In the genomic region with DNA sequence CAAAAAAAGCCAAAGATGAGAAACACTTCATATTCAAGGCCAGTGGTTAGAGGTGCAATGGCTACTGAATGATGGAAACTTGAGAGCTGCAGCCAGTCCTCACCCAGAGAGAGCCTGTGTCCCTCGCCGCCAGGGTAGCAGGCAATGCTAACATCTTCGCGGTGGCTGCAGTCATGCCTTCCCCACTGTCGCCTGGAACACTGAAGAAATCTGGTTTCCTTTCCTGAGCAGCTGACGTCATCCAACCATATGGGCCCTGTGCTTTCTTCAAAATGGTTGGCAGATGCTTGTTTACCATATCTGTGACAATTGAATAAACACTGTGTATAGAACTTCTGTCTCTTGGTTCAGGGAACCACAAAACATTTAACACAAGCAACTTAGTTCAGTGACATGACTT, we compare ENCODE assay signal across 26 cellular contexts. TPM values are rescaled to one million over a fixed set of nuclear protein-coding genes. Genes with fewer than 3 reads are reported as not detected.
A peak's percentile ranks its signal among the peaks of the same experiment; 100 is the strongest.
DNase-seq lines count a peak whose midpoint lies in the region; ATAC-seq and TF ChIP-seq lines count a peak whose summit lies in the region.
"Had no signal": no experiment of that assay in that cellular context is flagged by ENCODE, and none has a peak within 500 bp of the region (broad histone marks: within the 10 kb centered on the region; RNA-seq: fewer than 3 reads in every experiment).

No MANE protein-coding gene starts in this region.

- TF ChIP-seq CTCF in right atrium auricular region (IDR thresholded peaks at IDR 0.05): no peak
- TF ChIP-seq CTCF in WERI-Rb-1 (IDR thresholded peaks at IDR 0.05; ENCODE audit: low read depth, low read length): no peak
- no peak for TF ChIP-seq CTCF in upper lobe of left lung (IDR thresholded peaks at IDR 0.05)

- peak; percentile 45 for DNase-seq in Right ventricle myocardium inferior (ENCODE audit: missing footprints)
- no peak for DNase-seq in right atrium auricular region (ENCODE audit: low spot score)
- DNase-seq in NCI-H2171 treated with DMSO at 0.1 percent for 48 hours (lab: John Stamatoyannopoulos, UW): peak; percentile 77
- DNase-seq in cerebellum (ENCODE audit: low spot score): peak; percentile 31
- DNase-seq in WERI-Rb-1: no peak
- DNase-seq in upper lobe of left lung: no peak
- DNase-seq: 8988T; activated CD4-positive, alpha-beta T cell treated with anti-CD3 and anti-CD28 coated beads, Interleukin-2, amount 10 ng/mL, durations not matched to agents 7 days and 5 days; activated naive CD4-positive, alpha-beta T cell treated with anti-CD3 and anti-CD28 coated beads, Interleukin-2, amount 50 U/mL, for 16 hours; anterior cingulate cortex; CD8-positive, alpha-beta T cell; dermis blood vessel endothelial cell; kidney glomerular epithelial cell; mammary epithelial cell; NCI-H1092 treated with DMSO at 0.1 percent for 48 hours; NCI-H526; nucleus accumbens; SK-N-SH; small intestine; stimulated activated CD4-positive, alpha-beta T cell treated with anti-CD3 and anti-CD28 coated beads, Interleukin-1b, Interleukin-23, amount 100 ng/mL, for 48 hours; T-helper 2 cell had no signal

- peak overlapping the region; percentile 37 for H2AFZ ChIP-seq in neuron (ENCODE audit: low read depth, low read length)

- no peaks in the 10 kb centered on the region for H3K27me3 ChIP-seq in right atrium auricular region
- H3K27me3 ChIP-seq in neuron (ENCODE audit: insufficient read depth, low read length): no peaks in the 10 kb centered on the region
- no peaks in the 10 kb centered on the region for H3K27me3 ChIP-seq in WERI-Rb-1 (ENCODE audit: insufficient read depth, low read depth, severe bottlenecking)
- no peaks in the 10 kb centered on the region for H3K27me3 ChIP-seq in upper lobe of left lung

- WGBS in upper lobe of left lung, 2 donors: 67 to 70% methylated on average over 6 of the region's 6 CpGs

- no peaks in the 10 kb centered on the region for H3K36me3 ChIP-seq in right atrium auricular region
- no peaks in the 10 kb centered on the region for H3K36me3 ChIP-seq in neuron (ENCODE audit: insufficient read depth, low read length)
- peaks cover 65% of the 10 kb centered on the region for H3K36me3 ChIP-seq in WERI-Rb-1
- H3K36me3 ChIP-seq in upper lobe of left lung: no peaks in the 10 kb centered on the region

- H3K4me1 ChIP-seq in right atrium auricular region (no peaks in the 10 kb centered on the region), neuron (ENCODE audit: insufficient read depth, low read length) (peaks cover 9% of the 10 kb centered on the region), upper lobe of left lung (no peaks in the 10 kb centered on the region)

- H3K27ac ChIP-seq in right atrium auricular region (no peak overlapping the region), WERI-Rb-1 (no peak overlapping the region), upper lobe of left lung (no peak overlapping the region)
- H3K27ac ChIP-seq: HL-60 had no signal

- TF ChIP-seq POLR2A in upper lobe of left lung (IDR thresholded peaks at IDR 0.05): no peak

- H3K4me3 ChIP-seq in right atrium auricular region: no peak overlapping the region
- H3K4me3 ChIP-seq in neuron (ENCODE audit: low read length): no peak overlapping the region
- H3K4me3 ChIP-seq in WERI-Rb-1 (ENCODE audit: low read depth, low read length): no peak overlapping the region
- no peak overlapping the region for H3K4me3 ChIP-seq in upper lobe of left lung
- H3K4me3 ChIP-seq: HAP-1 had no signal

- ATAC-seq in Right ventricle myocardium inferior: no peak
- ATAC-seq in upper lobe of left lung (ENCODE audit: low FRiP score in 2 of 2): no peak
- no peak for ATAC-seq in GM18873 (IDR thresholded peaks at IDR 0.05; ENCODE audit: low FRiP score, unreplicated experiment)
- ATAC-seq: CD8-positive, alpha-beta T cell had no signal

- H3K9me3 ChIP-seq in right atrium auricular region (no peaks in the 10 kb centered on the region), neuron (ENCODE audit: low read length) (no peaks in the 10 kb centered on the region), WERI-Rb-1 (ENCODE audit: severe bottlenecking) (no peaks in the 10 kb centered on the region), upper lobe of left lung (no peaks in the 10 kb centered on the region)
- H3K9me3 ChIP-seq: HAP-1, SK-N-SH had no signal

- intact Hi-C loops in Right ventricle myocardium inferior (cut with DNase I): no loop called here

- no peak for TF ChIP-seq EP300 in upper lobe of left lung (IDR thresholded peaks at IDR 0.05)

RNA-seq across cellular contexts. Expression of gene PRSS12, which starts 39.7 kb away (rescaled TPM):
- total RNA-seq in Right ventricle myocardium inferior: not detected
- under 1 TPM in 1 of 2 donors, not detected in 1; 0.12 TPM for total RNA-seq in right atrium auricular region
- 6.4 TPM for total RNA-seq in cerebellum
- total RNA-seq in upper lobe of left lung: 10 to 100 TPM in 3 of 6 donors, 1 to 10 TPM in 3; 6.8 to 27.2 (median 10.0) TPM
- total RNA-seq: activated CD4-positive, alpha-beta T cell treated with anti-CD3 and anti-CD28 coated beads, Interleukin-2, amount 10 ng/mL, durations not matched to agents 7 days and 5 days; activated T-helper 1 cell treated with anti-CD3 and anti-CD28 coated beads, Interleukin-12 subunit alpha, Interleukin-12 subunit beta, Interleukin-2, Interleukin-4 antibody, amounts not matched to agents 30 ng/mL and 10 ng/mL and 1 ng/mL, durations not matched to agents 14 hours and 24 hours and 36 hours; CD8-positive, alpha-beta T cell had no signal

Comparison
In these comparisons a context has a peak if more than half of its experiments do, and no peak if none do; other contexts are left out.
1. DNase-seq: peak in Right ventricle myocardium inferior (single experiment), NCI-H2171 treated with DMSO at 0.1 percent for 48 hours (single experiment) and cerebellum (single experiment); none in right atrium auricular region (single experiment), WERI-Rb-1 (single experiment) and upper lobe of left lung (0 of 2).